In genomic region chr10:21547246-21547645, GRCh38 we compare ENCODE assay signal across 17 cellular contexts. TPM values are rescaled to one million over a fixed set of nuclear protein-coding genes. Genes with fewer than 3 reads are reported as not detected.
DNase-seq lines count a peak whose midpoint lies in the region; ATAC-seq and TF ChIP-seq lines count a peak whose summit lies in the region.
"Had no signal": no experiment of that assay in that cellular context is flagged by ENCODE, and none has a peak within 500 bp of the region (broad histone marks: within the 10 kb centered on the region; RNA-seq: fewer than 3 reads in every experiment).

No MANE protein-coding gene starts in this region.

- no peaks in the 10 kb centered on the region for H3K4me1 Mint-ChIP-seq in dendritic cell treated with granulocyte-macrophage colony-stimulating factor and Interleukin-4, amounts not matched to agents 40 ng/mL and 50 ng/mL, for 4 days (ENCODE audit: low read depth)
- H3K4me1 Mint-ChIP-seq in neural progenitor cell, result no peaks in the 10 kb centered on the region
- H3K4me1 Mint-ChIP-seq: CD14-positive monocyte had no signal

- H3K36me3 ChIP-seq in cardiac muscle cell (peaks cover 36% of the 10 kb centered on the region), neural progenitor cell (peaks cover 28% of the 10 kb centered on the region)

- H3K27me3 ChIP-seq in cardiac muscle cell, result no peaks in the 10 kb centered on the region
- no peaks in the 10 kb centered on the region for H3K27me3 ChIP-seq in neural progenitor cell

- no peaks in the 10 kb centered on the region for H3K27me3 Mint-ChIP-seq in dendritic cell treated with granulocyte-macrophage colony-stimulating factor and Interleukin-4, amounts not matched to agents 40 ng/mL and 50 ng/mL, for 4 days
- H3K27me3 Mint-ChIP-seq in neural progenitor cell (ENCODE audit: insufficient read depth, low read depth), result no peaks in the 10 kb centered on the region
- H3K27me3 Mint-ChIP-seq: IgD-negative memory B cell had no signal

- no peak overlapping the region for H2AFZ ChIP-seq in neural progenitor cell (replicated peaks)

- H3K4me3 Mint-ChIP-seq in dendritic cell treated with granulocyte-macrophage colony-stimulating factor and Interleukin-4, amounts not matched to agents 40 ng/mL and 50 ng/mL, for 4 days, result no peak overlapping the region
- H3K4me3 Mint-ChIP-seq in neural progenitor cell, result no peak overlapping the region
- H3K4me3 Mint-ChIP-seq: CD14-positive monocyte; CD8-positive, alpha-beta T cell had no signal

- H3K9ac ChIP-seq in neural progenitor cell, result no peak overlapping the region

- peak overlapping the region; percentile 17 for H3K27ac Mint-ChIP-seq in dendritic cell treated with granulocyte-macrophage colony-stimulating factor and Interleukin-4, amounts not matched to agents 40 ng/mL and 50 ng/mL, for 4 days
- no peak overlapping the region for H3K27ac Mint-ChIP-seq in neural progenitor cell
- H3K27ac Mint-ChIP-seq: CD8-positive, alpha-beta T cell; IgD-negative memory B cell had no signal

- H3K9me3 Mint-ChIP-seq in dendritic cell treated with granulocyte-macrophage colony-stimulating factor and Interleukin-4, amounts not matched to agents 40 ng/mL and 50 ng/mL, for 4 days, result no peaks in the 10 kb centered on the region
- H3K9me3 Mint-ChIP-seq in neural progenitor cell, result peaks cover 9% of the 10 kb centered on the region
- H3K9me3 Mint-ChIP-seq: CD14-positive monocyte; CD8-positive, alpha-beta T cell; IgD-negative memory B cell had no signal

- intact Hi-C loops in left cardiac atrium (cut with DNase I), result no loop called here
- intact Hi-C loops in dendritic cell treated with granulocyte-macrophage colony-stimulating factor and Interleukin-4, amounts not matched to agents 40 ng/mL and 50 ng/mL, for 4 days (cut with micrococcal nuclease), result no loop called here

- peaks cover 100% of the 10 kb centered on the region for H3K79me2 ChIP-seq in neural progenitor cell (ENCODE audit: low read depth)

- ATAC-seq in left cardiac atrium (no peak), HG02884 (IDR thresholded peaks at IDR 0.05; ENCODE audit: unreplicated experiment) (no peak)
- ATAC-seq: CD8-positive, alpha-beta T cell; HCT116 had no signal

- H4K20me1 ChIP-seq in neural progenitor cell (ENCODE audit: low read depth), result peaks cover 61% of the 10 kb centered on the region

- peaks cover 98% of the 10 kb centered on the region for H3K36me3 Mint-ChIP-seq in dendritic cell treated with granulocyte-macrophage colony-stimulating factor and Interleukin-4, amounts not matched to agents 40 ng/mL and 50 ng/mL, for 4 days (ENCODE audit: low read depth)
- H3K36me3 Mint-ChIP-seq in neural progenitor cell, result peaks cover 60% of the 10 kb centered on the region

- DNase-seq in cardiac muscle cell (ENCODE audit: low read depth in 1 of 2, low spot score in 1 of 2) (no peak), left cardiac atrium (no peak), neural progenitor cell (ENCODE audit: low spot score) (no peak), GM19240 (ENCODE audit: insufficient read length, low spot score) (no peak), NCI-H2107 treated with DMSO at 0.1 percent for 48 hours (lab: John Stamatoyannopoulos, UW; ENCODE audit: unreplicated experiment) (no peak)
- DNase-seq: CD8-positive, alpha-beta T cell; COR-L47; DMS153; DMS79 treated with DMSO at 0.1 percent for 48 hours; EL had no signal

- H3F3A ChIP-seq in neural progenitor cell (ENCODE audit: low read depth), result peaks cover 21% of the 10 kb centered on the region

- no peak for TF ChIP-seq CTCF in cardiac muscle cell (IDR thresholded peaks at IDR 0.05; ENCODE audit: low read depth, low read length)
- TF ChIP-seq CTCF in neural progenitor cell (IDR thresholded peaks at IDR 0.05), result no peak

- H3K9me3 ChIP-seq in cardiac muscle cell (ENCODE audit: low read depth) (no peaks in the 10 kb centered on the region), neural progenitor cell (ENCODE audit: low read depth) (no peaks in the 10 kb centered on the region)

- H3K4me2 ChIP-seq in neural progenitor cell, result no peak overlapping the region

- peak overlapping the region; percentile 34 for H3K27ac ChIP-seq in cardiac muscle cell
- peak overlapping the region; percentile 13 for H3K27ac ChIP-seq in neural progenitor cell
- H3K27ac ChIP-seq: 22Rv1 had no signal

- H3K4me3 ChIP-seq in cardiac muscle cell (no peak overlapping the region), neural progenitor cell (no peak overlapping the region)

- H3K4me1 ChIP-seq in cardiac muscle cell (ENCODE audit: low read depth) (peaks cover 3% of the 10 kb centered on the region), neural progenitor cell (peaks cover 5% of the 10 kb centered on the region)

RNA-seq across cellular contexts. Expression of gene MLLT10, which starts 13.2 kb away (rescaled TPM):
- 26.0 and 40.6 TPM in 2 replicates for total RNA-seq in cardiac muscle cell
- 38.4 and 39.5 TPM in 2 replicates for polyA plus RNA-seq in cardiac muscle cell
- total RNA-seq in left cardiac atrium, result 10 to 100 TPM; 26.1 to 30.3 TPM
- total RNA-seq in neural progenitor cell (ENCODE audit: low replicate concordance), result 55.7 and 61.3 TPM in 2 replicates

RNA-seq across cellular contexts. Expression of gene SKIDA1, which starts 21.8 kb away (rescaled TPM):
- total RNA-seq in cardiac muscle cell (42.4 and 62.4 TPM in 2 replicates), left cardiac atrium (1 to 10 TPM; 1.9 to 2.0 TPM), neural progenitor cell (ENCODE audit: low replicate concordance) (123 and 127 TPM in 2 replicates)
- polyA plus RNA-seq in cardiac muscle cell, result 4.3 and 7.9 TPM in 2 replicates
- total RNA-seq: CD8-positive, alpha-beta T cell; HT-29 had no signal
- polyA plus RNA-seq: IgD-negative memory B cell had no signal

Comparison
In these comparisons a context has a peak if more than half of its experiments do, and no peak if none do; other contexts are left out.
1. RNA of gene SKIDA1, which starts 21.8 kb away (total RNA-seq): 123 to 127 TPM in neural progenitor cell and 42.4 to 62.4 TPM in cardiac muscle cell; 1.9 to 2.0 TPM in left cardiac atrium; every median in the first group is over 10 times any median in the second.